7 cellular contexts compared by ENCODE assay signal in genomic region chr17:38729368-38729885, GRCh38. TPM values are rescaled to one million over a fixed set of nuclear protein-coding genes. Genes with fewer than 3 reads are reported as not detected.
DNase-seq lines count a peak whose midpoint lies in the region; ATAC-seq lines count a peak whose summit lies in the region.

No MANE protein-coding gene starts in this region.

- H3K9me3 Mint-ChIP-seq in activated T-helper 17 cell treated with anti-CD3 and anti-CD28 coated beads, Interleukin-2, amount 50 U/mL, for 72 hours: peaks cover 3% of the 10 kb centered on the region
- no peaks in the 10 kb centered on the region for H3K9me3 Mint-ChIP-seq in immature natural killer cell

- H3K4me1 ChIP-seq in HUES48 (ENCODE audit: control insufficient read depth, insufficient read depth, low read length): peaks cover 3% of the 10 kb centered on the region; the same call in 1 of the 2 replicates
- peaks cover 43% of the 10 kb centered on the region for H3K4me1 ChIP-seq in stomach smooth muscle (ENCODE audit: control insufficient read depth, insufficient read depth, low read length)

- H3K9me3 ChIP-seq in HUES48 (ENCODE audit: control insufficient read depth, insufficient read depth, low read length) (no peaks in the 10 kb centered on the region), stomach smooth muscle (ENCODE audit: control insufficient read depth in 2 of 2, low read length in 2 of 2) (no peaks in the 10 kb centered on the region)

- no peak for ATAC-seq in activated T-helper 17 cell treated with anti-CD3 and anti-CD28 coated beads, Interleukin-2, amount 50 U/mL, for 72 hours (replicated peaks)
- ATAC-seq in HG03097 (IDR thresholded peaks at IDR 0.05; ENCODE audit: low FRiP score, unreplicated experiment): no peak

- H3K4me1 Mint-ChIP-seq in activated T-helper 17 cell treated with anti-CD3 and anti-CD28 coated beads, Interleukin-2, amount 50 U/mL, for 72 hours: peaks cover 46% of the 10 kb centered on the region
- peaks cover 88 to 95% of the 10 kb centered on the region in 2 donors for H3K4me1 Mint-ChIP-seq in immature natural killer cell

- H3K4me3 ChIP-seq in HUES48 (ENCODE audit: low read depth, low read length) (peak overlapping the region; percentile 67), stomach smooth muscle (ENCODE audit: low read length in 2 of 2) (peak overlapping the region; percentile 51 to 88)

- peak overlapping the region; percentile 95 for H3K27ac Mint-ChIP-seq in activated T-helper 17 cell treated with anti-CD3 and anti-CD28 coated beads, Interleukin-2, amount 50 U/mL, for 72 hours
- peak overlapping the region; percentile 96 to 99 (median 98) for H3K27ac Mint-ChIP-seq in immature natural killer cell

- peaks cover 82% of the 10 kb centered on the region for H3K36me3 Mint-ChIP-seq in activated T-helper 17 cell treated with anti-CD3 and anti-CD28 coated beads, Interleukin-2, amount 50 U/mL, for 72 hours (ENCODE audit: low read depth)
- H3K36me3 Mint-ChIP-seq in immature natural killer cell: peaks cover 0 to 7% (median 0%) of the 10 kb centered on the region in 3 donors

- H3K27me3 ChIP-seq in HUES48 (ENCODE audit: control insufficient read depth, insufficient read depth, low read length) (peaks cover 13% of the 10 kb centered on the region), stomach smooth muscle (ENCODE audit: control insufficient read depth in 1 of 2, insufficient read depth in 2 of 2, low read length in 2 of 2) (no peaks in the 10 kb centered on the region)

- H3K36me3 ChIP-seq in HUES48 (ENCODE audit: control insufficient read depth, insufficient read depth, low read length): peaks cover 12% of the 10 kb centered on the region
- H3K36me3 ChIP-seq in stomach smooth muscle (ENCODE audit: control insufficient read depth in 2 of 2, insufficient read depth in 2 of 2, low read length in 2 of 2): peaks cover 4 to 10% of the 10 kb centered on the region in 2 donors

- H3K9ac ChIP-seq in HUES48 (ENCODE audit: low read depth, low read length): peak overlapping the region; percentile 46; the same call in 1 of the 2 replicates
- peak overlapping the region; percentile 71 to 74 for H3K9ac ChIP-seq in stomach smooth muscle (ENCODE audit: low read length in 2 of 2)

- peak overlapping the region; percentile 89 for H3K4me3 Mint-ChIP-seq in activated T-helper 17 cell treated with anti-CD3 and anti-CD28 coated beads, Interleukin-2, amount 50 U/mL, for 72 hours
- peak overlapping the region; percentile 75 to 94 (median 85) for H3K4me3 Mint-ChIP-seq in immature natural killer cell

- peak overlapping the region; percentile 38 for H3K27ac ChIP-seq in HUES48 (ENCODE audit: low read depth, low read length)
- peak overlapping the region; percentile 64 for H3K27ac ChIP-seq in stomach smooth muscle (ENCODE audit: low read length)

- no peak for DNase-seq in immature natural killer cell
- DNase-seq in HuH-7 (ENCODE audit: low spot score): no peak
- no peak for DNase-seq in NCI-H1092 (lab: John Stamatoyannopoulos, UW)

- H3K27me3 Mint-ChIP-seq in activated T-helper 17 cell treated with anti-CD3 and anti-CD28 coated beads, Interleukin-2, amount 50 U/mL, for 72 hours: no peaks in the 10 kb centered on the region
- peaks cover 11 to 28% (median 16%) of the 10 kb centered on the region in 3 donors for H3K27me3 Mint-ChIP-seq in immature natural killer cell (ENCODE audit: low read depth in 3 of 3)

RNA-seq across cellular contexts. Expression of gene CISD3, which starts 0.7 kb away (rescaled TPM):
- total RNA-seq in activated T-helper 17 cell treated with anti-CD3 and anti-CD28 coated beads, Interleukin-2, amount 50 U/mL, for 72 hours: 10 to 100 TPM; 36.1 to 57.3 TPM
- polyA plus RNA-seq in immature natural killer cell: 100 to 1,000 TPM; 143 to 197 (median 160) TPM

RNA-seq across cellular contexts. Expression of gene PCGF2, which starts 18.7 kb away (rescaled TPM):
- total RNA-seq in activated T-helper 17 cell treated with anti-CD3 and anti-CD28 coated beads, Interleukin-2, amount 50 U/mL, for 72 hours: 1 to 10 TPM; 1.6 to 4.3 TPM
- not detected for polyA plus RNA-seq in immature natural killer cell

RNA-seq across cellular contexts. Expression of gene PSMB3, which starts 23.1 kb away (rescaled TPM):
- total RNA-seq in activated T-helper 17 cell treated with anti-CD3 and anti-CD28 coated beads, Interleukin-2, amount 50 U/mL, for 72 hours: 100 to 1,000 TPM; 235 to 375 TPM
- 100 to 1,000 TPM; 509 to 821 (median 662) TPM for polyA plus RNA-seq in immature natural killer cell

RNA-seq across cellular contexts. Expression of gene MLLT6, which starts 24.4 kb away (rescaled TPM):
- total RNA-seq in activated T-helper 17 cell treated with anti-CD3 and anti-CD28 coated beads, Interleukin-2, amount 50 U/mL, for 72 hours: 100 to 1,000 TPM; 232 to 395 TPM
- 10 to 100 TPM in 1 of 3 donors, 1 to 10 TPM in 2; 3.8 to 24.5 (median 7.4) TPM for polyA plus RNA-seq in immature natural killer cell

RNA-seq across cellular contexts. Expression of gene EPOP, which starts 54.7 kb away (rescaled TPM):
- total RNA-seq in activated T-helper 17 cell treated with anti-CD3 and anti-CD28 coated beads, Interleukin-2, amount 50 U/mL, for 72 hours: 10 to 100 TPM; 29.6 to 39.1 TPM
- not detected for polyA plus RNA-seq in immature natural killer cell
